In the genomic region with DNA sequence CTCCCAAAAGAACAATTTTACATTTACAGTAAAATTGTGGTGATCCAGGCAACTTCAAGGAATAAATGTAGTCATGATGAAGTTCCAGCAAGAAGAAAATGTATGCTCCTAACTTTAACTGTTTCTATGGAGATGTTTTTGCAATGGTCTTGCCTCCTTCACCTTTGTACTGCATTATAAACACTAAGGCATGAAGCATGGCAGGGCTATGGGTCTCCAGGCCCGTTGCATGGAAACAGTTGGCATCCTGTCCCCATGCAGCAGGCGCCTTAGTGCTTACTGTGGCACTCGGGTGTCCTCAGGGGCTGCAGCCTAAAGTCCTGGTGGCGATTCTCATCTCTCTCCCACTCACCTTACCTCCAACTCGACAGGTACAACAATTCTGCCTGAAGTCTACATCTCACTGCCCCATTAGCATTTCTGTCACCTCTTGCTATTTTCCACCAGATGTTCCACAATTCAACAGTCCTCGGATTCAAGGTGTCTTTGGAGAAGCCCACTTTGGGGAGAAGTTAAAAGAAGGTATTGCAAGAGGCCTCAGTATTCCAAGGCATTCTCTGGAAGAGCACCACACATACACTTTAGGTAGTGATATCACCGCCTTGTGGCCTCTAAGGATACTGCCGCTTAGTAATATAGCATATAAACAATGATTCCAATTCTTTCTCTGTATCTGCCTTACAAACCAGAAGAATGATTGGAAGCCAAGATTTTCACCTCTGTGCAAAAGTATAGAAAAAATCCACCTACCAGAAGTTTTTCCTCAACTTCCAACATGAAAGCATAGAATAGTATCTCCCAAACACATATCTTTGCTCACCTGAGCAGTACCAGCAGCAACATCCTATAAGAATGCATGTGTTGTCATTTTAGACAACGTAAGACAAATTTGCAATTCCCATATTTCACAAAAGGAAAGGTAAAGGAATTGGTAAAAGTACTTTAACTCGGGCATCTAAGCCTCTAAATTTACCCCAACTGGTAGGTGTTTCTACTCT, we compare ENCODE assay signal across 9 cellular contexts. TPM values are rescaled to one million over a fixed set of nuclear protein-coding genes. Genes with fewer than 3 reads are reported as not detected.
DNase-seq lines count a peak whose midpoint lies in the region; ATAC-seq and TF ChIP-seq lines count a peak whose summit lies in the region.
"Had no signal": no experiment of that assay in that cellular context is flagged by ENCODE, and none has a peak within 500 bp of the region (broad histone marks: within the 10 kb centered on the region; RNA-seq: fewer than 3 reads in every experiment).

No MANE protein-coding gene starts in this region.

- no peaks in the 10 kb centered on the region for H3K36me3 ChIP-seq in GM23248 (ENCODE audit: low read depth)

- no peaks in the 10 kb centered on the region for H3K9me3 Mint-ChIP-seq in chondrocyte (ENCODE audit: low read depth)
- no peaks in the 10 kb centered on the region for H3K9me3 Mint-ChIP-seq in activated naive CD8-positive, alpha-beta T cell treated with anti-CD3 and anti-CD28 coated beads, Interleukin-2, amount 50 U/mL, for 24 hours
- H3K9me3 Mint-ChIP-seq: activated B cell treated with CpG ODN at 0.5 μM for 24 hours had no signal

- no peak overlapping the region for H3K4me3 ChIP-seq in GM23248

- H3K27ac ChIP-seq in GM23248, result no peak overlapping the region

- no peak for ATAC-seq in HG02571 (IDR thresholded peaks at IDR 0.05; ENCODE audit: unreplicated experiment)
- ATAC-seq in activated naive CD8-positive, alpha-beta T cell treated with anti-CD3 and anti-CD28 coated beads, Interleukin-2, amount 50 U/mL, for 24 hours, result no peak

- peak; percentile 84 for TF ChIP-seq CTCF in chondrocyte (IDR thresholded peaks at IDR 0.05)

- no peaks in the 10 kb centered on the region for H3K27me3 Mint-ChIP-seq in chondrocyte (ENCODE audit: low read depth)
- H3K27me3 Mint-ChIP-seq in activated naive CD8-positive, alpha-beta T cell treated with anti-CD3 and anti-CD28 coated beads, Interleukin-2, amount 50 U/mL, for 24 hours, result peaks cover 50% of the 10 kb centered on the region

- DNase-seq in DMS53 treated with DMSO at 0.1 percent for 48 hours (lab: John Stamatoyannopoulos, UW; ENCODE audit: unreplicated experiment) (peak; percentile 17), GM23248 (peak; percentile 81), NCI-H526 (lab: John Stamatoyannopoulos, UW) (peak; percentile 24 to 54), chondrocyte (ENCODE audit: low spot score) (no peak), myocyte (ENCODE audit: low read depth) (peak; percentile 60), middle frontal gyrus (ENCODE audit: extremely low spot score, low spot score) (no peak)
- DNase-seq in activated naive CD8-positive, alpha-beta T cell treated with anti-CD3 and anti-CD28 coated beads, Interleukin-2, amount 50 U/mL, for 24 hours, result no peak
- DNase-seq: activated B cell treated with CpG ODN at 0.5 μM for 24 hours had no signal

- H3K9me2 ChIP-seq in GM23248 (ENCODE audit: insufficient read depth), result no peaks in the 10 kb centered on the region

- WGBS in GM23248 (ENCODE audit: low coverage in 1 of 2, low lambda C conversion rate in 2 of 2, missing lambda C conversion rate in 2 of 2), 2 experiments, result 54 to 62% methylated on average over 9 to 10 of the region's 10 CpGs

- no peak overlapping the region for H3K4me2 ChIP-seq in GM23248 (ENCODE audit: unreplicated experiment)

- no peaks in the 10 kb centered on the region for H4K20me1 ChIP-seq in GM23248 (ENCODE audit: insufficient read depth)

- in situ Hi-C loops in GM23248 (cut with MboI), result loop anchor here (10.0 kb wide), 2 partner anchors 117 to 253 kb away; no protein-coding TSS in a partner anchor

- H3K36me3 Mint-ChIP-seq in chondrocyte (ENCODE audit: low read depth), result no peaks in the 10 kb centered on the region
- H3K36me3 Mint-ChIP-seq in activated naive CD8-positive, alpha-beta T cell treated with anti-CD3 and anti-CD28 coated beads, Interleukin-2, amount 50 U/mL, for 24 hours (ENCODE audit: low read depth), result no peaks in the 10 kb centered on the region

- H3K4me1 Mint-ChIP-seq in chondrocyte (ENCODE audit: low read depth), result peaks cover 35% of the 10 kb centered on the region
- peaks cover 2% of the 10 kb centered on the region for H3K4me1 Mint-ChIP-seq in activated naive CD8-positive, alpha-beta T cell treated with anti-CD3 and anti-CD28 coated beads, Interleukin-2, amount 50 U/mL, for 24 hours

- peaks cover 12% of the 10 kb centered on the region for H3F3A ChIP-seq in GM23248 (ENCODE audit: insufficient read depth)

- H3K9me3 ChIP-seq in GM23248 (ENCODE audit: low read depth), result no peaks in the 10 kb centered on the region

- H3K27me3 ChIP-seq in GM23248 (replicated peaks; ENCODE audit: insufficient read depth), result no peaks in the 10 kb centered on the region

- H3K79me2 ChIP-seq in GM23248 (ENCODE audit: insufficient read depth), result peaks cover 26% of the 10 kb centered on the region

- no peak overlapping the region for H3K4me3 Mint-ChIP-seq in chondrocyte (ENCODE audit: unreplicated experiment)
- H3K4me3 Mint-ChIP-seq in activated naive CD8-positive, alpha-beta T cell treated with anti-CD3 and anti-CD28 coated beads, Interleukin-2, amount 50 U/mL, for 24 hours, result no peak overlapping the region
- H3K4me3 Mint-ChIP-seq: activated B cell treated with CpG ODN at 0.5 μM for 24 hours had no signal

- no peak overlapping the region for H2AFZ ChIP-seq in GM23248

- no peak overlapping the region for H3K27ac Mint-ChIP-seq in chondrocyte (ENCODE audit: unreplicated experiment)
- no peak overlapping the region for H3K27ac Mint-ChIP-seq in activated naive CD8-positive, alpha-beta T cell treated with anti-CD3 and anti-CD28 coated beads, Interleukin-2, amount 50 U/mL, for 24 hours
- H3K27ac Mint-ChIP-seq: activated B cell treated with CpG ODN at 0.5 μM for 24 hours had no signal

- H3K9ac ChIP-seq in GM23248, result no peak overlapping the region

- H3K4me1 ChIP-seq in GM23248 (ENCODE audit: insufficient read depth), result peaks cover 33% of the 10 kb centered on the region

RNA-seq across cellular contexts. Expression of gene LIFR, which starts 5.1 kb away (rescaled TPM):
- total RNA-seq in GM23248 (2014; rRNA removed; shearing (Covaris generic)), result 6.9 and 16.4 TPM in 2 replicates
- 5.8 and 8.1 TPM in 2 replicates for polyA plus RNA-seq in GM23248 (2016; fragmentation: Nextera tagmentation; extraction: Ambion mirVana)
- 5.9 to 7.5 TPM (median 6.6 TPM) in 3 replicates for total RNA-seq in chondrocyte
- 11.1 and 16.2 TPM in 2 replicates for total RNA-seq in myocyte
- 2.4 TPM for polyA plus RNA-seq in myocyte (2012)
- total RNA-seq: activated B cell treated with CpG ODN at 0.5 μM for 24 hours had no signal

Comparison
In these comparisons a context has a peak if more than half of its experiments do, and no peak if none do; other contexts are left out.
1. DNase-seq: peak in DMS53 treated with DMSO at 0.1 percent for 48 hours (single experiment), GM23248 (single experiment), NCI-H526 (2 of 2) and myocyte (single experiment); none in chondrocyte (single experiment), middle frontal gyrus (single experiment) and activated naive CD8-positive, alpha-beta T cell treated with anti-CD3 and anti-CD28 coated beads, Interleukin-2, amount 50 U/mL, for 24 hours (single experiment).